ENCODE assay signal across 23 cellular contexts in genomic region chr1:228413241-228414010, GRCh38. TPM values are rescaled to one million over a fixed set of nuclear protein-coding genes. Genes with fewer than 3 reads are reported as not detected.
DNase-seq lines count a peak whose midpoint lies in the region; TF ChIP-seq lines count a peak whose summit lies in the region.
"Had no signal": no experiment of that assay in that cellular context is flagged by ENCODE, and none has a peak within 500 bp of the region (broad histone marks: within the 10 kb centered on the region; RNA-seq: fewer than 3 reads in every experiment).

No MANE protein-coding gene starts in this region.

- POLR2A ChIA-PET in PC-9 (lab: Charles Lee; ENCODE audit: unreplicated experiment): no interaction called here

- TF ChIP-seq POLR2A in spleen (IDR thresholded peaks at IDR 0.05) (no peak), lower leg skin (IDR thresholded peaks at IDR 0.05) (no peak)

- H3K27me3 ChIP-seq in PC-9 (ENCODE audit: insufficient read depth, low read depth) (no peaks in the 10 kb centered on the region), spleen (replicated peaks in 1 of 7) (peaks cover 0 to 40% (median 17%) of the 10 kb centered on the region in 7 donors)

- intact Hi-C loops in Calu3 (cut with micrococcal nuclease; ENCODE audit: unreplicated experiment): no loop called here
- intact Hi-C loops in PC-9 (cut with micrococcal nuclease; ENCODE audit: unreplicated experiment): loop anchor here (10.0 kb wide), 1 partner anchor 811 kb away; no protein-coding TSS in a partner anchor
- intact Hi-C loops in spleen (cut with DNase I; ENCODE audit: low total_unique reads): no loop called here
- intact Hi-C loops in lower leg skin (cut with DNase I; ENCODE audit: low total_unique reads): no loop called here

- H3K9me3 ChIP-seq in PC-9 (ENCODE audit: insufficient read depth, low read depth) (no peaks in the 10 kb centered on the region), spleen (no peaks in the 10 kb centered on the region)
- H3K9me3 ChIP-seq: A549, Peyer's patch had no signal

- H3K4me3 ChIP-seq in PC-9 (no peak overlapping the region), spleen (no peak overlapping the region), lower leg skin (ENCODE audit: low read depth, poor library complexity, severe bottlenecking) (no peak overlapping the region)
- H3K4me3 ChIP-seq: A549, Peyer's patch, SK-N-MC had no signal

- H3K27ac Mint-ChIP-seq in Calu3 (ENCODE audit: unreplicated experiment) (peak overlapping the region; percentile 27), mesothelial cell of epicardium (peak overlapping the region; percentile 79)
- H3K27ac Mint-ChIP-seq: CD8-positive, alpha-beta T cell had no signal

- H3K9me3 Mint-ChIP-seq in Calu3 (ENCODE audit: low read depth, unreplicated experiment): no peaks in the 10 kb centered on the region
- no peaks in the 10 kb centered on the region for H3K9me3 Mint-ChIP-seq in mesothelial cell of epicardium
- H3K9me3 Mint-ChIP-seq: CD8-positive, alpha-beta T cell had no signal

- H2AFZ ChIP-seq in PC-9: no peak overlapping the region

- DNase-seq in Calu3: no peak
- DNase-seq in PC-9: no peak
- DNase-seq in mesothelial cell of epicardium (ENCODE audit: low spot score in 2 of 2, unreplicated experiment in 2 of 2): no peak
- DNase-seq in spleen: peak; percentile 52
- DNase-seq in NCI-H2227 treated with DMSO at 0.1 percent for 48 hours (lab: John Stamatoyannopoulos, UW): no peak
- DNase-seq in lower leg skin (ENCODE audit: low spot score in 2 of 2): no peak
- DNase-seq in GDM1 (lab: John Stamatoyannopoulos, UW): no peak
- DNase-seq: CD8-positive, alpha-beta T cell; DND-41; MV-4-11; NCI-H1105; NCI-H1436 treated with DMSO at 0.1 percent for 48 hours; NCI-H187 treated with DMSO at 0.1 percent for 48 hours; NCI-H446 treated with DMSO at 0.1 percent for 48 hours; NCI-H526; Peyer's patch; SIG-M5; SW 1271 had no signal

- peaks cover 44% of the 10 kb centered on the region for H3K36me3 Mint-ChIP-seq in Calu3 (ENCODE audit: insufficient read depth, unreplicated experiment)
- H3K36me3 Mint-ChIP-seq in mesothelial cell of epicardium: peaks cover 2% of the 10 kb centered on the region
- H3K36me3 Mint-ChIP-seq: CD8-positive, alpha-beta T cell had no signal

- H3K36me3 ChIP-seq in PC-9 (ENCODE audit: low read depth): 0 out of 2 replicates have a peak, but pooled peaks cover 5% of the 10 kb centered on the region
- peaks cover 0 to 32% (median 2%) of the 10 kb centered on the region in 6 donors for H3K36me3 ChIP-seq in spleen
- H3K36me3 ChIP-seq: Peyer's patch had no signal

- peaks cover 29% of the 10 kb centered on the region for H3F3A ChIP-seq in PC-9 (ENCODE audit: insufficient read depth, low read depth)

- BruUV-seq in Calu3 (replicated peaks; lab: Mats Ljungman, UMichigan) (no TSS peak), PC-9 (replicated peaks; lab: Mats Ljungman, UMichigan) (no TSS peak)

- no peaks in the 10 kb centered on the region for H4K20me1 ChIP-seq in PC-9 (ENCODE audit: insufficient read depth)

- peaks cover 31% of the 10 kb centered on the region for H3K79me2 ChIP-seq in PC-9 (ENCODE audit: low read depth)

- H3K4me1 ChIP-seq in PC-9 (replicated peaks; ENCODE audit: insufficient read depth) (peaks cover 58% of the 10 kb centered on the region), spleen (peaks cover 0 to 52% (median 29%) of the 10 kb centered on the region in 6 donors)

- CTCF ChIA-PET in Calu3 (lab: Charles Lee): interaction anchor here (0.6 kb wide), 1 partner anchor 82 kb away, joined by 3 read pairs; no protein-coding TSS in a partner anchor
- CTCF ChIA-PET in PC-9 (lab: Charles Lee): no interaction called here

- H3K27me3 Mint-ChIP-seq in Calu3 (ENCODE audit: unreplicated experiment) (no peaks in the 10 kb centered on the region), mesothelial cell of epicardium (ENCODE audit: low read depth) (no peaks in the 10 kb centered on the region)

- 83 to 93% (median 90%) methylated on average over 8 to 10 of the region's 10 CpGs for WGBS in spleen, 5 donors
- WGBS in lower leg skin, 2 donors: 92 to 94% methylated on average over 10 of the region's 10 CpGs

- H3K4me3 Mint-ChIP-seq in Calu3 (ENCODE audit: low read depth, unreplicated experiment): no peak overlapping the region
- no peak overlapping the region for H3K4me3 Mint-ChIP-seq in mesothelial cell of epicardium
- H3K4me3 Mint-ChIP-seq: CD8-positive, alpha-beta T cell had no signal

- peak overlapping the region; percentile 29 for H3K4me2 ChIP-seq in PC-9
- H3K4me2 ChIP-seq: A549 had no signal

- TF ChIP-seq CTCF in Calu3 (IDR thresholded peaks at IDR 0.05; ENCODE audit: unreplicated experiment) (no peak), PC-9 (conservative IDR thresholded peaks at IDR 0.05) (no peak), mesothelial cell of epicardium (IDR thresholded peaks at IDR 0.05; ENCODE audit: unreplicated experiment) (no peak), spleen (IDR thresholded peaks at IDR 0.05 in 8 of 11, conservative IDR thresholded peaks at IDR 0.05 in 3 of 11) (no peak), lower leg skin (IDR thresholded peaks at IDR 0.05) (no peak)

- peaks cover 46% of the 10 kb centered on the region for H3K4me1 Mint-ChIP-seq in Calu3 (ENCODE audit: low read depth, unreplicated experiment)
- peaks cover 58% of the 10 kb centered on the region for H3K4me1 Mint-ChIP-seq in mesothelial cell of epicardium

- peak overlapping the region; percentile 68 for H3K27ac ChIP-seq in PC-9
- no peak overlapping the region for H3K27ac ChIP-seq in spleen
- H3K27ac ChIP-seq: A549, Peyer's patch, SK-N-MC had no signal

- no peaks in the 10 kb centered on the region for H3K9me2 ChIP-seq in PC-9 (ENCODE audit: insufficient read depth)

RNA-seq across cellular contexts. Expression of gene TRIM17, which starts 3.2 kb away (rescaled TPM):
- total RNA-seq in Calu3 (2022) (2.3 and 3.8 TPM in 2 replicates), PC-9 (2021) (47.4 and 55.5 TPM in 2 replicates), mesothelial cell of epicardium (28.2 to 30.6 TPM (median 28.8 TPM) in 3 replicates), spleen (1 to 10 TPM; 3.5 to 7.1 (median 5.4) TPM), lower leg skin (1 to 10 TPM in 3 of 4 donors, under 1 TPM in 1; 0.97 to 4.2 (median 1.8) TPM)
- polyA plus RNA-seq in spleen: 1 to 10 TPM in 1 of 3 donors, under 1 TPM in 2; 0.36 to 4.0 (median 0.96) TPM
- total RNA-seq: HT1080, LHCN-M2, MCF 10A had no signal
- polyA plus RNA-seq: A549 had no signal

RNA-seq across cellular contexts. Expression of gene TRIM11, which starts 6.8 kb away (rescaled TPM):
- total RNA-seq in Calu3 (2022) (62.9 and 68.2 TPM in 2 replicates), PC-9 (2021) (76.5 and 78.2 TPM in 2 replicates), mesothelial cell of epicardium (39.7 to 40.4 TPM (median 40.2 TPM) in 3 replicates), spleen (10 to 100 TPM; 33.4 to 49.4 (median 39.8) TPM), lower leg skin (10 to 100 TPM; 28.3 to 52.9 (median 31.5) TPM)
- polyA plus RNA-seq in spleen: 10 to 100 TPM; 14.1 to 26.8 (median 20.7) TPM
